20 cellular contexts compared by ENCODE assay signal in the genomic region with DNA sequence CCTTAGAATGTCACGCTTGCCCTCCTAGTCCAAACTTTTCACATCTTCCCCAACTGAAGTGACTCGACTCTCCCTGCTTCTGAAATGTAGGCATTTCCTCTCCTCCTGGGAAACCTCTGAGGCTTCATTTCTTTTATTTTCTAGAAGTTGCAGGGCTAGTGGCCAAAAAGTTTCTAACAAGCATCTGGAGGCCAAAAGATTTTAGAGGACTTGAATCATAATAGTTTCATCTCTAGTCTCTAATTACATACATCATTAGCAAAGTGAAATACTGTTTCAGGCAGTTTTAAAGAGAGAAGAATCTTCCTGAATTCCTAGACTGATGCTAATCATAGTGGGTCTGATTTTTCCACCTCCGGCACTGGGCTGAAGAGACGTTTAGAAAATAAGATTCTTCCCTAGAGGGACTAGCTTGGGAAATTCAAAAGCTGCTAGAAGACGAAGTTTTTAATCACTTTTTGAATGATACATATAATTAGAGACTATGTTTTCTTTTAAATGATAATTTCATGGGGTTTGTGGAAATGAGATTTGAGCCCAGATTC. TPM values are rescaled to one million over a fixed set of nuclear protein-coding genes. Genes with fewer than 3 reads are reported as not detected.
DNase-seq lines count a peak whose midpoint lies in the region; ATAC-seq and TF ChIP-seq lines count a peak whose summit lies in the region.
"Had no signal": no experiment of that assay in that cellular context is flagged by ENCODE, and none has a peak within 500 bp of the region (broad histone marks: within the 10 kb centered on the region; RNA-seq: fewer than 3 reads in every experiment).

No MANE protein-coding gene starts in this region.

- H3K14ac ChIP-seq in mesenchymal stem cell (ENCODE audit: low read length in 2 of 2), result no peak overlapping the region

- H3K27me3 Mint-ChIP-seq in naive thymus-derived CD4-positive, alpha-beta T cell, result peaks cover 0 to 15% (median 4%) of the 10 kb centered on the region in 5 donors
- peaks cover 0 to 3% of the 10 kb centered on the region in 2 donors for H3K27me3 Mint-ChIP-seq in natural killer cell (ENCODE audit: low read depth in 2 of 2)
- H3K27me3 Mint-ChIP-seq: IgD-negative memory B cell had no signal

- no peaks in the 10 kb centered on the region for H3K4me1 Mint-ChIP-seq in naive thymus-derived CD4-positive, alpha-beta T cell
- H3K4me1 Mint-ChIP-seq in natural killer cell, result no peaks in the 10 kb centered on the region
- H3K4me1 Mint-ChIP-seq: IgD-negative memory B cell had no signal

- H2AFZ ChIP-seq in mesenchymal stem cell (ENCODE audit: low read depth, low read length), result no peak overlapping the region

- H3K27ac ChIP-seq in mesenchymal stem cell (ENCODE audit: low read length, poor library complexity, severe bottlenecking), result no peak overlapping the region
- H3K27ac ChIP-seq in naive thymus-derived CD4-positive, alpha-beta T cell (ENCODE audit: low read depth, low read length), result no peak overlapping the region
- H3K27ac ChIP-seq in colonic mucosa, result no peak overlapping the region
- H3K27ac ChIP-seq: C4-2B, HL-60, SK-N-MC had no signal

- POLR2A ChIA-PET in naive thymus-derived CD4-positive, alpha-beta T cell (lab: Charles Lee), result no interaction called here

- no peak overlapping the region for H2BK15ac ChIP-seq in mesenchymal stem cell (ENCODE audit: low read depth, poor library complexity, severe bottlenecking)

- H2BK12ac ChIP-seq in mesenchymal stem cell (ENCODE audit: low read length in 2 of 2), result no peak overlapping the region

- no peaks in the 10 kb centered on the region for H3K36me3 Mint-ChIP-seq in naive thymus-derived CD4-positive, alpha-beta T cell
- no peaks in the 10 kb centered on the region for H3K36me3 Mint-ChIP-seq in natural killer cell
- H3K36me3 Mint-ChIP-seq: IgD-negative memory B cell had no signal

- intact Hi-C loops in naive thymus-derived CD4-positive, alpha-beta T cell (cut with micrococcal nuclease), result no loop called here
- intact Hi-C loops in natural killer cell (cut with micrococcal nuclease), result no loop called here
- intact Hi-C loops in colonic mucosa (cut with DNase I), result no loop called here

- H3K9me3 ChIP-seq in mesenchymal stem cell (ENCODE audit: control insufficient read depth, low read length), result no peaks in the 10 kb centered on the region
- no peaks in the 10 kb centered on the region for H3K9me3 ChIP-seq in naive thymus-derived CD4-positive, alpha-beta T cell (ENCODE audit: control insufficient read depth in 2 of 3, low read length in 3 of 3)
- H3K9me3 ChIP-seq in colonic mucosa, result no peaks in the 10 kb centered on the region

- H3K4ac ChIP-seq in mesenchymal stem cell (ENCODE audit: low read depth in 1 of 2, low read length in 2 of 2), result no peak overlapping the region

- DNase-seq in AG08395 (ENCODE audit: low spot score) (peak; percentile 22), GM04503 (ENCODE audit: low read depth) (peak; percentile 26), astrocyte of the spinal cord (ENCODE audit: low read depth, low spot score) (peak; percentile 23), mesenchymal stem cell (no peak), natural killer cell (no peak), colonic mucosa (no peak), SHP77 treated with DMSO at 0.1 percent for 48 hours (lab: John Stamatoyannopoulos, UW) (no peak)
- DNase-seq in naive thymus-derived CD4-positive, alpha-beta T cell, result no peak
- DNase-seq: H9; Karpas-422; NCI-H1092; NCI-H146; NCI-H2081; NCI-H748 treated with DMSO at 0.1 percent for 48 hours; NK-92 treated with Interleukin-12 subunit alpha and Interleukin-12 subunit beta, amount 100 ng/mL, for 24 hours; Right ventricle myocardium superior had no signal

- no peak overlapping the region for H3K4me3 ChIP-seq in astrocyte of the spinal cord (ENCODE audit: low read depth, low read length)
- H3K4me3 ChIP-seq in mesenchymal stem cell (ENCODE audit: insufficient read depth in 1 of 2, low read depth in 1 of 2, low read length in 2 of 2), result no peak overlapping the region
- H3K4me3 ChIP-seq in naive thymus-derived CD4-positive, alpha-beta T cell (ENCODE audit: low read length), result no peak overlapping the region
- H3K4me3 ChIP-seq in colonic mucosa, result no peak overlapping the region
- H3K4me3 ChIP-seq: SK-N-MC had no signal

- H3K9me3 Mint-ChIP-seq in naive thymus-derived CD4-positive, alpha-beta T cell, result peaks cover 0 to 3% (median 0%) of the 10 kb centered on the region in 11 donors
- no peaks in the 10 kb centered on the region for H3K9me3 Mint-ChIP-seq in natural killer cell
- H3K9me3 Mint-ChIP-seq: H9, IgD-negative memory B cell had no signal

- H3K79me1 ChIP-seq in mesenchymal stem cell (replicated peaks; ENCODE audit: low read length, poor library complexity, severe bottlenecking), result no peaks in the 10 kb centered on the region

- no peak overlapping the region for H3K9ac ChIP-seq in mesenchymal stem cell (ENCODE audit: low read length)
- no peak overlapping the region for H3K9ac ChIP-seq in colonic mucosa (ENCODE audit: low read depth in 2 of 2, low read length in 2 of 2)

- peak overlapping the region; percentile 62 for H4K91ac ChIP-seq in mesenchymal stem cell (ENCODE audit: low read length)

- H2BK5ac ChIP-seq in mesenchymal stem cell (ENCODE audit: low read depth, low read length, poor library complexity, severe bottlenecking), result no peak overlapping the region

- no peak overlapping the region for H3K4me2 ChIP-seq in mesenchymal stem cell (ENCODE audit: low read length, poor library complexity, severe bottlenecking)

- no peak overlapping the region for H3K4me3 Mint-ChIP-seq in naive thymus-derived CD4-positive, alpha-beta T cell
- H3K4me3 Mint-ChIP-seq in natural killer cell, result no peak overlapping the region
- H3K4me3 Mint-ChIP-seq: H9, IgD-negative memory B cell had no signal

- no peaks in the 10 kb centered on the region for H3K27me3 ChIP-seq in mesenchymal stem cell (ENCODE audit: control insufficient read depth in 1 of 2, insufficient read depth in 1 of 2, low read length in 2 of 2)
- no peaks in the 10 kb centered on the region for H3K27me3 ChIP-seq in naive thymus-derived CD4-positive, alpha-beta T cell (ENCODE audit: control insufficient read depth in 2 of 2, insufficient read depth in 2 of 2, low read length in 2 of 2)
- no peaks in the 10 kb centered on the region for H3K27me3 ChIP-seq in colonic mucosa

- no peak for ATAC-seq in naive thymus-derived CD4-positive, alpha-beta T cell
- ATAC-seq in natural killer cell, result no peak

- no peak overlapping the region for H2AK5ac ChIP-seq in mesenchymal stem cell (ENCODE audit: low read length, severe bottlenecking)

- H3K36me3 ChIP-seq in mesenchymal stem cell (ENCODE audit: control insufficient read depth in 1 of 2, insufficient read depth in 2 of 2, low read depth in 1 of 2, low read length in 2 of 2) (no peaks in the 10 kb centered on the region), colonic mucosa (no peaks in the 10 kb centered on the region)
- H3K36me3 ChIP-seq in naive thymus-derived CD4-positive, alpha-beta T cell (ENCODE audit: control insufficient read depth in 2 of 3, insufficient read depth in 3 of 3, low read length in 3 of 3), result no peaks in the 10 kb centered on the region

- 100% methylated on average over 3 of the region's 5 CpGs for WGBS in mesenchymal stem cell

- H3K27ac Mint-ChIP-seq in naive thymus-derived CD4-positive, alpha-beta T cell, result no peak overlapping the region
- no peak overlapping the region for H3K27ac Mint-ChIP-seq in natural killer cell
- H3K27ac Mint-ChIP-seq: H9, IgD-negative memory B cell had no signal

- peak overlapping the region in 1 of 2 experiments; percentile 85 for H3K18ac ChIP-seq in mesenchymal stem cell (ENCODE audit: low read depth in 1 of 2, low read length in 2 of 2)

- H4K8ac ChIP-seq in mesenchymal stem cell (ENCODE audit: low read length), result no peak overlapping the region

- in situ Hi-C loops in astrocyte of the spinal cord (cut with HindIII; ENCODE audit: low sequenced_read_pairs), result no loop called here

- H3K23ac ChIP-seq in mesenchymal stem cell (ENCODE audit: low read length in 2 of 2), result no peak overlapping the region

- H3K4me1 ChIP-seq in mesenchymal stem cell (ENCODE audit: control insufficient read depth, insufficient read depth, low read depth, low read length) (no peaks in the 10 kb centered on the region), colonic mucosa (no peaks in the 10 kb centered on the region)
- no peaks in the 10 kb centered on the region for H3K4me1 ChIP-seq in naive thymus-derived CD4-positive, alpha-beta T cell (ENCODE audit: control insufficient read depth in 2 of 2, insufficient read depth in 2 of 2, low read length in 2 of 2)

- H2BK120ac ChIP-seq in mesenchymal stem cell (ENCODE audit: low read depth, low read length), result no peak overlapping the region

- CTCF ChIA-PET in naive thymus-derived CD4-positive, alpha-beta T cell (lab: Charles Lee), result no interaction called here

- TF ChIP-seq CTCF in astrocyte of the spinal cord (IDR thresholded peaks at IDR 0.05; ENCODE audit: low read depth, low read length) (no peak), natural killer cell (IDR thresholded peaks at IDR 0.05) (no peak), colonic mucosa (IDR thresholded peaks at IDR 0.05) (no peak)

RNA-seq across cellular contexts. Expression of a gene that starts 52.6 kb away (rescaled TPM):
- 155 TPM for polyA plus RNA-seq in mesenchymal stem cell (2013, experiment 1 of 2)
- polyA plus RNA-seq in mesenchymal stem cell (2013, experiment 2 of 2), result 147 TPM
- not detected for total RNA-seq in naive thymus-derived CD4-positive, alpha-beta T cell
- polyA plus RNA-seq in naive thymus-derived CD4-positive, alpha-beta T cell, result under 1 TPM in 1 of 2 donors, not detected in 1; 0.41 TPM
- not detected for total RNA-seq in natural killer cell
- 10 to 100 TPM; 22.3 to 46.8 TPM for total RNA-seq in colonic mucosa
- total RNA-seq: H9 had no signal
- polyA plus RNA-seq: IgD-negative memory B cell had no signal

Comparison
In these comparisons a context has a peak if more than half of its experiments do, and no peak if none do; other contexts are left out.
1. DNase-seq: peak in AG08395 (single experiment), GM04503 (single experiment) and astrocyte of the spinal cord (single experiment); none in mesenchymal stem cell (single experiment), naive thymus-derived CD4-positive, alpha-beta T cell (0 of 9), natural killer cell (single experiment), colonic mucosa (single experiment) and SHP77 treated with DMSO at 0.1 percent for 48 hours (single experiment).
2. RNA of a gene that starts 52.6 kb away (total RNA-seq): 22.3 to 46.8 TPM in colonic mucosa; not detected in natural killer cell and not detected in naive thymus-derived CD4-positive, alpha-beta T cell; every median in the first group is over 10 times any median in the second.